Comparison of ENCODE assay signal across 7 cellular contexts in genomic region chr7:118184392-118184899, GRCh38. TPM values are rescaled to one million over a fixed set of nuclear protein-coding genes. Genes with fewer than 3 reads are reported as not detected.
DNase-seq lines count a peak whose midpoint lies in the region; ATAC-seq and TF ChIP-seq lines count a peak whose summit lies in the region.

No MANE protein-coding gene starts in this region.

- H3K9ac ChIP-seq in OCI-LY1 (ENCODE audit: low read length), result peak overlapping the region; percentile 91

- no peaks in the 10 kb centered on the region for H3F3A ChIP-seq in OCI-LY1 (ENCODE audit: insufficient read depth, low read length)

- peaks cover 45% of the 10 kb centered on the region for H3K36me3 Mint-ChIP-seq in dendritic cell treated with granulocyte-macrophage colony-stimulating factor and Interleukin-4, amounts not matched to agents 40 ng/mL and 50 ng/mL, for 4 days (ENCODE audit: low read depth)
- peaks cover 4 to 16% (median 11%) of the 10 kb centered on the region in 5 donors for H3K36me3 Mint-ChIP-seq in naive thymus-derived CD4-positive, alpha-beta T cell

- H3K9me2 ChIP-seq in OCI-LY1 (ENCODE audit: low read depth, low read length), result no peaks in the 10 kb centered on the region

- H3K4me1 Mint-ChIP-seq in dendritic cell treated with granulocyte-macrophage colony-stimulating factor and Interleukin-4, amounts not matched to agents 40 ng/mL and 50 ng/mL, for 4 days (ENCODE audit: low read depth), result peaks cover 15% of the 10 kb centered on the region
- peaks cover 20 to 61% (median 56%) of the 10 kb centered on the region in 7 donors for H3K4me1 Mint-ChIP-seq in naive thymus-derived CD4-positive, alpha-beta T cell

- no peaks in the 10 kb centered on the region for H3K9me3 Mint-ChIP-seq in dendritic cell treated with granulocyte-macrophage colony-stimulating factor and Interleukin-4, amounts not matched to agents 40 ng/mL and 50 ng/mL, for 4 days
- peaks cover 0 to 5% (median 0%) of the 10 kb centered on the region in 11 donors for H3K9me3 Mint-ChIP-seq in naive thymus-derived CD4-positive, alpha-beta T cell

- CTCF ChIA-PET in naive thymus-derived CD4-positive, alpha-beta T cell (lab: Charles Lee), result interaction anchor here (1.3 kb wide), 1 partner anchor 32 kb away, joined by 4 read pairs; no protein-coding TSS in a partner anchor

- intact Hi-C loops in dendritic cell treated with granulocyte-macrophage colony-stimulating factor and Interleukin-4, amounts not matched to agents 40 ng/mL and 50 ng/mL, for 4 days (cut with micrococcal nuclease), result loop anchor here (5.0 to 10.0 kb wide), 2 partner anchors 312 to 460 kb away; partner anchors contain the start of gene CTTNBP2
- intact Hi-C loops in naive thymus-derived CD4-positive, alpha-beta T cell (cut with micrococcal nuclease), result loop anchor here (1.0 to 5.0 kb wide), 8 partner anchors 12 to 1973 kb away; partner anchors contain the start of genes CAPZA2 (in 2 of the 2) and ST7 (in 1 of the 2)

- H3K27me3 ChIP-seq in OCI-LY1 (ENCODE audit: insufficient read depth, low read length), result no peaks in the 10 kb centered on the region
- H3K27me3 ChIP-seq in naive thymus-derived CD4-positive, alpha-beta T cell (ENCODE audit: control insufficient read depth in 2 of 2, insufficient read depth in 2 of 2, low read length in 2 of 2), result no peaks in the 10 kb centered on the region

- peaks cover 42% of the 10 kb centered on the region for H3K36me3 ChIP-seq in OCI-LY1 (ENCODE audit: insufficient read depth, low read length)
- peaks cover 0 to 9% (median 5%) of the 10 kb centered on the region in 3 experiments for H3K36me3 ChIP-seq in naive thymus-derived CD4-positive, alpha-beta T cell (ENCODE audit: control insufficient read depth in 2 of 3, insufficient read depth in 3 of 3, low read length in 3 of 3)

- no peak for ATAC-seq in naive thymus-derived CD4-positive, alpha-beta T cell
- no peak for ATAC-seq in activated CD4-positive, CD25-positive, alpha-beta regulatory T cell treated with anti-CD3 and anti-CD28 coated beads, Interleukin-2, amount 50 U/mL, for 24 hours
- no peak for ATAC-seq in HG03439 (IDR thresholded peaks at IDR 0.05; ENCODE audit: unreplicated experiment)

- peaks cover 40% of the 10 kb centered on the region for H3K4me1 ChIP-seq in OCI-LY1 (ENCODE audit: insufficient read depth, low read length, severe bottlenecking)
- peaks cover 21 to 31% of the 10 kb centered on the region in 2 donors for H3K4me1 ChIP-seq in naive thymus-derived CD4-positive, alpha-beta T cell (ENCODE audit: control insufficient read depth in 2 of 2, insufficient read depth in 2 of 2, low read length in 2 of 2)

- H3K27me3 Mint-ChIP-seq in dendritic cell treated with granulocyte-macrophage colony-stimulating factor and Interleukin-4, amounts not matched to agents 40 ng/mL and 50 ng/mL, for 4 days, result no peaks in the 10 kb centered on the region
- H3K27me3 Mint-ChIP-seq in naive thymus-derived CD4-positive, alpha-beta T cell, result peaks cover 0 to 3% (median 0%) of the 10 kb centered on the region in 5 donors

- H4K20me1 ChIP-seq in OCI-LY1 (ENCODE audit: insufficient read depth, low read length), result no peaks in the 10 kb centered on the region

- H3K4me3 Mint-ChIP-seq in dendritic cell treated with granulocyte-macrophage colony-stimulating factor and Interleukin-4, amounts not matched to agents 40 ng/mL and 50 ng/mL, for 4 days, result peak overlapping the region; percentile 97
- H3K4me3 Mint-ChIP-seq in naive thymus-derived CD4-positive, alpha-beta T cell, result peak overlapping the region; percentile 92 to 99 (median 98)

- peak overlapping the region; percentile 99 for H3K27ac Mint-ChIP-seq in dendritic cell treated with granulocyte-macrophage colony-stimulating factor and Interleukin-4, amounts not matched to agents 40 ng/mL and 50 ng/mL, for 4 days
- H3K27ac Mint-ChIP-seq in naive thymus-derived CD4-positive, alpha-beta T cell, result peak overlapping the region; percentile 98 to 100 (median 99)

- DNase-seq in GM12865 (ENCODE audit: low read depth) (no peak), NOMO-1 treated with dmso at 0.1 percent for 144 hours (lab: John Stamatoyannopoulos, UW; ENCODE audit: unreplicated experiment) (no peak)
- DNase-seq in naive thymus-derived CD4-positive, alpha-beta T cell, result peak in 1 of 9 donors; percentile 3

- peak overlapping the region; percentile 32 for H3K27ac ChIP-seq in OCI-LY1 (ENCODE audit: low read depth, low read length, poor library complexity, severe bottlenecking)
- peak overlapping the region; percentile 94 for H3K27ac ChIP-seq in naive thymus-derived CD4-positive, alpha-beta T cell (ENCODE audit: low read depth, low read length)

- no peak overlapping the region for H2AFZ ChIP-seq in OCI-LY1 (ENCODE audit: low read length)

- peak overlapping the region; percentile 92 for H3K4me3 ChIP-seq in GM12865 (ENCODE audit: low read depth, low read length)
- peak overlapping the region; percentile 79 for H3K4me3 ChIP-seq in OCI-LY1 (ENCODE audit: low read depth, low read length, poor library complexity, severe bottlenecking)
- peak overlapping the region; percentile 77 for H3K4me3 ChIP-seq in naive thymus-derived CD4-positive, alpha-beta T cell (ENCODE audit: low read length)

- no peak for TF ChIP-seq CTCF in GM12865 (IDR thresholded peaks at IDR 0.05; ENCODE audit: insufficient read depth, low read depth, low read length, missing control alignments)
- no peak for TF ChIP-seq CTCF in OCI-LY1 (IDR thresholded peaks at IDR 0.05; ENCODE audit: low read length)

- H3K4me2 ChIP-seq in OCI-LY1 (ENCODE audit: low read length), result peak overlapping the region; percentile 81

- peaks cover 39% of the 10 kb centered on the region for H3K79me2 ChIP-seq in OCI-LY1 (ENCODE audit: insufficient read depth, low read length)

- POLR2A ChIA-PET in naive thymus-derived CD4-positive, alpha-beta T cell (lab: Charles Lee), result no interaction called here

- H3K9me3 ChIP-seq in OCI-LY1 (ENCODE audit: low read length), result no peaks in the 10 kb centered on the region
- H3K9me3 ChIP-seq in naive thymus-derived CD4-positive, alpha-beta T cell (ENCODE audit: control insufficient read depth in 2 of 3, low read length in 3 of 3), result no peaks in the 10 kb centered on the region

RNA-seq across cellular contexts. Expression of gene LSM8, which starts 0.5 kb away (rescaled TPM):
- 10 to 100 TPM; 33.5 to 65.8 (median 50.3) TPM for total RNA-seq in naive thymus-derived CD4-positive, alpha-beta T cell
- polyA plus RNA-seq in naive thymus-derived CD4-positive, alpha-beta T cell, result 10 to 100 TPM; 29.8 to 43.9 TPM

RNA-seq across cellular contexts. Expression of gene ANKRD7, which starts 40.1 kb away (rescaled TPM):
- total RNA-seq in naive thymus-derived CD4-positive, alpha-beta T cell, result not detected
- 1 to 10 TPM in 1 of 2 donors, not detected in 1; 1.2 TPM for polyA plus RNA-seq in naive thymus-derived CD4-positive, alpha-beta T cell
